Comparison of ENCODE assay signal across 1 cellular context in the genomic region with DNA sequence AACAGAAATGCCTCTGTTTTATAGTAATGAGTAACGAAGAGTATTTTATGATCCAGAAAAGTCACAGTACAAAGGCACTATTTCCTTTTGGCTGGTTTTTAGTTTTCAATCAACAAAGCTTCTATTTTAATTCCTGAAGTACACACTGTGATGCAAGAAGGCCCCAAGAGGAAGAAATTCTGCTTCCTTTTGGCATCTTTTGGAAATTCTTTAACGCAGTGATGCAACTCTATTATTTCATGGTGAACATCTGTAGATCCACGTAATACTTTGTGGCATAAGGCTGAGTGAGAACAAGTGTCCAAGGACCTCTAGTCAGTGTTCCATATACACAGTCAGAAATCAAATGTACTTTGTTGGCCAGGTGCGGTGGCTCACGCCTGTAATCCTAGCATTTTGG.
TF ChIP-seq lines count a peak whose summit lies in the region.

No MANE protein-coding gene starts in this region.

TF ChIP-seq in A549, 52 proteins besides CTCF, POLR2A, EP300 and RAD21 (continued from another document):
- no peak for TF ChIP-seq HDAC2 (IDR thresholded peaks at IDR 0.05)
